In genomic region chr4:121939690-121940089, GRCh38 we compare ENCODE assay signal across 23 cellular contexts. TPM values are rescaled to one million over a fixed set of nuclear protein-coding genes. Genes with fewer than 3 reads are reported as not detected.
"Had no signal": no experiment of that assay in that cellular context is flagged by ENCODE, and none has a peak within 500 bp of the region (broad histone marks: within the 10 kb centered on the region; RNA-seq: fewer than 3 reads in every experiment).

No MANE protein-coding gene starts in this region.

- H3K36me3 ChIP-seq: breast epithelium, esophagus squamous epithelium, left lung, neutrophil, pancreas, thyroid gland had no signal

- H3K27ac Mint-ChIP-seq: activated naive CD4-positive, alpha-beta T cell treated with anti-CD3 and anti-CD28 coated beads, Interleukin-2, amount 50 U/mL, for 24 hours; dendritic cell treated with granulocyte-macrophage colony-stimulating factor and Interleukin-4, amounts not matched to agents 40 ng/mL and 50 ng/mL, for 4 days; memory B cell had no signal

- H3K4me3 ChIP-seq: breast epithelium, esophagus squamous epithelium, left lung, pancreas, thyroid gland had no signal

- FAIRE-seq: astrocyte, endothelial cell of umbilical vein, keratinocyte, pancreas had no signal

- H3K4me3 Mint-ChIP-seq: activated naive CD4-positive, alpha-beta T cell treated with anti-CD3 and anti-CD28 coated beads, Interleukin-2, amount 50 U/mL, for 24 hours; dendritic cell treated with granulocyte-macrophage colony-stimulating factor and Interleukin-4, amounts not matched to agents 40 ng/mL and 50 ng/mL, for 4 days; memory B cell; naive thymus-derived CD8-positive, alpha-beta T cell had no signal

- H3K36me3 Mint-ChIP-seq: activated naive CD4-positive, alpha-beta T cell treated with anti-CD3 and anti-CD28 coated beads, Interleukin-2, amount 50 U/mL, for 24 hours; memory B cell; naive thymus-derived CD8-positive, alpha-beta T cell had no signal

- H3K9me3 ChIP-seq: breast epithelium, esophagus squamous epithelium, left lung, neutrophil, pancreas, thyroid gland had no signal

- H3K27ac ChIP-seq: breast epithelium, esophagus squamous epithelium, left lung, neutrophil, pancreas, thyroid gland, VCaP had no signal

- DNase-seq: activated CD4-positive, alpha-beta T cell treated with anti-CD3 and anti-CD28 coated beads, Interleukin-2, amount 50 U/mL, for 4 hours; activated CD4-positive, CD25-positive, alpha-beta regulatory T cell treated with anti-CD3 and anti-CD28 coated beads, Interleukin-2, amount 50 U/mL, for 72 hours; activated gamma-delta T cell; effector CD8-positive, alpha-beta T cell; esophagus squamous epithelium; left lung; naive thymus-derived CD8-positive, alpha-beta T cell; pancreas; stimulated activated CD4-positive, alpha-beta T cell treated with anti-CD3 and anti-CD28 coated beads, Interleukin-12 subunit alpha, Interleukin-12 subunit beta, amount 100 ng/mL, for 4 hours; stimulated activated CD4-positive, alpha-beta T cell treated with anti-CD3 and anti-CD28 coated beads, Interleukin-1b, Interleukin-23, amount 100 ng/mL, for 48 hours; stimulated activated naive CD4-positive, alpha-beta T cell treated with Interleukin-2 at 50 U/mL for 16 hours; SW 1271; T-helper 2 cell; thyroid gland had no signal

- H3K9me3 Mint-ChIP-seq: activated naive CD4-positive, alpha-beta T cell treated with anti-CD3 and anti-CD28 coated beads, Interleukin-2, amount 50 U/mL, for 24 hours; dendritic cell treated with granulocyte-macrophage colony-stimulating factor and Interleukin-4, amounts not matched to agents 40 ng/mL and 50 ng/mL, for 4 days; memory B cell; naive thymus-derived CD8-positive, alpha-beta T cell had no signal

- H3K27me3 ChIP-seq: pancreas, thyroid gland had no signal

- ATAC-seq: left lung; naive thymus-derived CD8-positive, alpha-beta T cell; pancreas had no signal

- H3K4me1 ChIP-seq: breast epithelium, esophagus squamous epithelium, left lung, pancreas, thyroid gland had no signal

- H3K4me1 Mint-ChIP-seq: memory B cell had no signal

RNA-seq across cellular contexts. Expression of gene TRPC3, which starts 12.2 kb away (rescaled TPM):
- total RNA-seq: endothelial cell of umbilical vein; naive thymus-derived CD8-positive, alpha-beta T cell had no signal
